Comparison of ENCODE assay signal across 11 cellular contexts in genomic region chr2:45849491-45850283, GRCh38.
DNase-seq lines count a peak whose midpoint lies in the region; ATAC-seq, FAIRE-seq and TF ChIP-seq lines count a peak whose summit lies in the region.
"Had no signal": no experiment of that assay in that cellular context is flagged by ENCODE, and none has a peak within 500 bp of the region (broad histone marks: within the 10 kb centered on the region; RNA-seq: fewer than 3 reads in every experiment).

No MANE protein-coding gene starts in this region.

- in situ Hi-C loops in GM13976 (cut with MboI; ENCODE audit: low sequenced_read_pairs, unreplicated experiment): no loop called here

- peaks cover 15% of the 10 kb centered on the region for H3K9me3 Mint-ChIP-seq in activated CD4-positive, alpha-beta memory T cell treated with anti-CD3 and anti-CD28 coated beads, Interleukin-2, amount 10 ng/mL, durations not matched to agents 7 days and 5 days
- H3K9me3 Mint-ChIP-seq in chondrocyte (ENCODE audit: low read depth): peaks cover 4% of the 10 kb centered on the region

- H3K4me1 ChIP-seq in foreskin keratinocyte: peaks cover 14% of the 10 kb centered on the region

- CTCF ChIA-PET in activated CD4-positive, alpha-beta memory T cell treated with anti-CD3 and anti-CD28 coated beads, Interleukin-2, amount 10 ng/mL, durations not matched to agents 7 days and 5 days (lab: Charles Lee): interaction anchor here (1.0 kb wide), 1 partner anchor 70 kb away, joined by 3 read pairs; no protein-coding TSS in a partner anchor

- H3K27me3 Mint-ChIP-seq in activated CD4-positive, alpha-beta memory T cell treated with anti-CD3 and anti-CD28 coated beads, Interleukin-2, amount 10 ng/mL, durations not matched to agents 7 days and 5 days: no peaks in the 10 kb centered on the region
- no peaks in the 10 kb centered on the region for H3K27me3 Mint-ChIP-seq in chondrocyte (ENCODE audit: low read depth)
- H3K27me3 Mint-ChIP-seq: naive thymus-derived CD4-positive, alpha-beta T cell had no signal

- POLR2A ChIA-PET in activated CD4-positive, alpha-beta memory T cell treated with anti-CD3 and anti-CD28 coated beads, Interleukin-2, amount 10 ng/mL, durations not matched to agents 7 days and 5 days (lab: Charles Lee): interaction anchor here (0.9 kb wide), 1 partner anchor 16 kb away, joined by 3 read pairs; no protein-coding TSS in a partner anchor

- H3K4me3 Mint-ChIP-seq in activated CD4-positive, alpha-beta memory T cell treated with anti-CD3 and anti-CD28 coated beads, Interleukin-2, amount 10 ng/mL, durations not matched to agents 7 days and 5 days: no peak overlapping the region
- H3K4me3 Mint-ChIP-seq in chondrocyte (ENCODE audit: unreplicated experiment): no peak overlapping the region

- peaks cover 38% of the 10 kb centered on the region for H3K36me3 Mint-ChIP-seq in activated CD4-positive, alpha-beta memory T cell treated with anti-CD3 and anti-CD28 coated beads, Interleukin-2, amount 10 ng/mL, durations not matched to agents 7 days and 5 days (ENCODE audit: low read depth)
- no peaks in the 10 kb centered on the region for H3K36me3 Mint-ChIP-seq in chondrocyte (ENCODE audit: low read depth)

- TF ChIP-seq POLR2A in H54 (IDR thresholded peaks at IDR 0.05; ENCODE audit: low read depth, low read length): no peak

- TF ChIP-seq CTCF in AG09319 (IDR thresholded peaks at IDR 0.05; ENCODE audit: low read depth, low read length) (no peak), foreskin keratinocyte (conservative IDR thresholded peaks at IDR 0.05) (no peak), chondrocyte (IDR thresholded peaks at IDR 0.05) (no peak), GM13976 (IDR thresholded peaks at IDR 0.05; ENCODE audit: borderline replicate concordance, control extremely low read depth, extremely low read depth, insufficient read depth, missing control alignments) (no peak)

- H3K27ac ChIP-seq in foreskin keratinocyte: peak overlapping the region; percentile 9

- DNase-seq in AG09319 (ENCODE audit: extremely low read depth, low read depth) (peak; percentile 80), H54 (ENCODE audit: insufficient read length, low spot score) (no peak), foreskin keratinocyte (peak; percentile 70 to 81), chondrocyte (ENCODE audit: low spot score) (no peak), DMS53 treated with DMSO at 0.1 percent for 48 hours (lab: John Stamatoyannopoulos, UW; ENCODE audit: unreplicated experiment) (no peak), GM13976 (ENCODE audit: low spot score) (no peak), NCI-H2227 (lab: John Stamatoyannopoulos, UW; ENCODE audit: unreplicated experiment) (no peak)
- DNase-seq in activated CD4-positive, alpha-beta memory T cell treated with anti-CD3 and anti-CD28 coated beads, Interleukin-2, amount 10 ng/mL, durations not matched to agents 7 days and 5 days: no peak
- DNase-seq: activated CD4-positive, alpha-beta T cell treated with anti-CD3 and anti-CD28 coated beads for 4 hours; hypothalamus; naive thymus-derived CD4-positive, alpha-beta T cell had no signal

- ATAC-seq in foreskin keratinocyte: peak; percentile 80
- ATAC-seq: naive thymus-derived CD4-positive, alpha-beta T cell had no signal

- peak; percentile 27 for FAIRE-seq in H54 (lab: Jason Lieb, UNC)

- H3K4me1 Mint-ChIP-seq in activated CD4-positive, alpha-beta memory T cell treated with anti-CD3 and anti-CD28 coated beads, Interleukin-2, amount 10 ng/mL, durations not matched to agents 7 days and 5 days: peaks cover 42% of the 10 kb centered on the region
- H3K4me1 Mint-ChIP-seq in chondrocyte (ENCODE audit: low read depth): peaks cover 44% of the 10 kb centered on the region

- H3K27ac Mint-ChIP-seq in activated CD4-positive, alpha-beta memory T cell treated with anti-CD3 and anti-CD28 coated beads, Interleukin-2, amount 10 ng/mL, durations not matched to agents 7 days and 5 days: peak overlapping the region; percentile 52
- H3K27ac Mint-ChIP-seq in chondrocyte (ENCODE audit: unreplicated experiment): no peak overlapping the region

- H3K27me3 ChIP-seq in foreskin keratinocyte: no peaks in the 10 kb centered on the region

Comparison
In these comparisons a context has a peak if more than half of its experiments do, and no peak if none do; other contexts are left out.
1. DNase-seq: peak in AG09319 (single experiment) and foreskin keratinocyte (2 of 2); none in H54 (single experiment), activated CD4-positive, alpha-beta memory T cell treated with anti-CD3 and anti-CD28 coated beads, Interleukin-2, amount 10 ng/mL, durations not matched to agents 7 days and 5 days (single experiment), chondrocyte (single experiment), DMS53 treated with DMSO at 0.1 percent for 48 hours (single experiment), GM13976 (single experiment) and NCI-H2227 (single experiment).